ENCODE assay signal across 18 cellular contexts in genomic region chr2:31920968-31921367, GRCh38.
DNase-seq lines count a peak whose midpoint lies in the region; ATAC-seq, FAIRE-seq and TF ChIP-seq lines count a peak whose summit lies in the region.
"Had no signal": no experiment of that assay in that cellular context is flagged by ENCODE, and none has a peak within 500 bp of the region (broad histone marks: within the 10 kb centered on the region; RNA-seq: fewer than 3 reads in every experiment).

No MANE protein-coding gene starts in this region.

- DNase-seq in Right ventricle myocardium superior = no peak
- no peak for DNase-seq in left cardiac atrium
- DNase-seq in GM19239 (ENCODE audit: insufficient read length, low spot score) = no peak
- peak; percentile 43 for DNase-seq in SK-N-DZ (ENCODE audit: low spot score)
- peak; percentile 50 to 84 for DNase-seq in erythroblast (lab: John Stamatoyannopoulos, UW)
- no peak for DNase-seq in activated CD4-positive, CD25-positive, alpha-beta regulatory T cell (lab: John Stamatoyannopoulos, UW)
- DNase-seq: C1 segment of cervical spinal cord; Calu3; CD4-positive, alpha-beta memory T cell; COR-L47; DMS53; DMS79 treated with DMSO at 0.1 percent for 48 hours; GF-D8; GOT3; HFFc6 had no signal

- intact Hi-C loops in Right ventricle myocardium superior (cut with DNase I) = no loop called here
- intact Hi-C loops in left cardiac atrium (cut with DNase I) = no loop called here

- ATAC-seq in Right ventricle myocardium superior (ENCODE audit: poor library complexity) (peak; percentile 41), left cardiac atrium (no peak)

- FAIRE-seq in GM19239 (lab: Jason Lieb, UNC) = peak; percentile 53
- FAIRE-seq: GM12891, GM18507, H54 had no signal

- no peak for TF ChIP-seq POLR2A in erythroblast (IDR thresholded peaks at IDR 0.05; ENCODE audit: low read length)

Comparison
In these comparisons a context has a peak if more than half of its experiments do, and no peak if none do; other contexts are left out.
1. DNase-seq: peak in SK-N-DZ (single experiment) and erythroblast (2 of 2); none in Right ventricle myocardium superior (single experiment), left cardiac atrium (single experiment), GM19239 (single experiment) and activated CD4-positive, CD25-positive, alpha-beta regulatory T cell (0 of 4).